ENCODE assay signal across 25 cellular contexts in the genomic region with DNA sequence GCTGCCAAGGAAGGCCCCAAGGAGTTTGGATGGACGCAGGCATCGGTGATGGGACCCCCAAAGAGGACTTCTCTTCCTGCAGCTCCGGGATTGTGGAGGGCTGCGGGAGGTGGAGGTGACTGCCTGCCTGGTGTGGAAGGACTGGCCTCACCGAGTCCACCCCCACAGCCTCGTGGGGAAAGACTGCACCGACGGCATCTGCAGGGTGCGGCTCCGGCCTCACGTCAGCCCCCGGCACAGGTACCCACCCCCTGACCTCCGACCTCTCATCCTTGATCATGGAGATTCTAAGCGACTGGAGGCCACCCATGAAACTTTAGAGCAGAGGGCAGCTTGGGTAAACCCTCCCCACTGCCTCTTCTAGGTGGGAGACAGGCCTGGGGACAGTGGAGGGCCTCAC. TPM values are rescaled to one million over a fixed set of nuclear protein-coding genes. Genes with fewer than 3 reads are reported as not detected.
DNase-seq lines count a peak whose midpoint lies in the region; ATAC-seq, FAIRE-seq and TF ChIP-seq lines count a peak whose summit lies in the region.
"Had no signal": no experiment of that assay in that cellular context is flagged by ENCODE, and none has a peak within 500 bp of the region (broad histone marks: within the 10 kb centered on the region; RNA-seq: fewer than 3 reads in every experiment).

No MANE protein-coding gene starts in this region.

- peak; percentile 46; the same call in 1 of the 2 replicates for TF ChIP-seq POLR2A in GM12878 (IDR thresholded peaks at IDR 0.05; ENCODE audit: low read depth, low read length)

- no peaks in the 10 kb centered on the region for H4K20me1 ChIP-seq in GM12878 (ENCODE audit: control insufficient read depth, insufficient read depth)

- H3K14ac ChIP-seq in neuronal stem cell (ENCODE audit: low read length) = peak overlapping the region; percentile 38

- no peak overlapping the region for H2BK15ac ChIP-seq in neuronal stem cell (ENCODE audit: low read length)

- no peak for ATAC-seq in GM12878
- ATAC-seq in lower lobe of right lung = peak; percentile 12 to 34
- ATAC-seq in heart right ventricle = no peak
- ATAC-seq: HepG2 had no signal

- no peak overlapping the region for H3K18ac ChIP-seq in neuronal stem cell (ENCODE audit: low read length)

- peaks cover 8% of the 10 kb centered on the region for H3K4me1 ChIP-seq in GM12878 (ENCODE audit: control insufficient read depth, insufficient read depth, low read length)
- no peaks in the 10 kb centered on the region for H3K4me1 ChIP-seq in lower lobe of right lung
- no peaks in the 10 kb centered on the region for H3K4me1 ChIP-seq in neuronal stem cell (ENCODE audit: control insufficient read depth in 2 of 2, insufficient read depth in 1 of 2, low read depth in 1 of 2, low read length in 2 of 2)
- H3K4me1 ChIP-seq in heart right ventricle = peaks cover 0 to 5% (median 3%) of the 10 kb centered on the region in 9 donors

- no peak overlapping the region for H3K4me3 ChIP-seq in H7 (ENCODE audit: insufficient read depth, low read depth, low read length)
- no peak overlapping the region for H3K4me3 ChIP-seq in GM12878
- no peak overlapping the region for H3K4me3 ChIP-seq in lower lobe of right lung
- H3K4me3 ChIP-seq in neuronal stem cell (ENCODE audit: low read length in 2 of 2) = no peak overlapping the region
- H3K4me3 ChIP-seq in heart right ventricle = no peak overlapping the region
- H3K4me3 ChIP-seq: SK-N-MC had no signal

- WGBS in GM12878 (ENCODE audit: insufficient coverage, insufficient replicate concordance, low lambda C conversion rate, missing lambda C conversion rate) = 97% methylated on average over 14 of the region's 14 CpGs
- WGBS in neuronal stem cell (ENCODE audit: extremely low coverage in 2 of 2, insufficient read length in 2 of 2, insufficient replicate concordance in 1 of 2), 2 donors = no CpG with 5 or more reads among the region's 14 CpGs
- 87 to 89% methylated on average over 14 of the region's 14 CpGs for WGBS in heart right ventricle, 2 donors

- no peaks in the 10 kb centered on the region for H3K79me2 ChIP-seq in GM12878 (ENCODE audit: control insufficient read depth, insufficient read depth, low read length)

- H4K91ac ChIP-seq in neuronal stem cell (ENCODE audit: low read depth, low read length, poor library complexity) = no peak overlapping the region

- TF ChIP-seq CTCF in GM12878 (IDR thresholded peaks at IDR 0.05 in 2 of 3, conservative IDR thresholded peaks at IDR 0.05 in 1 of 3; ENCODE audit: control insufficient read depth in 2 of 3, extremely low read depth in 1 of 3, insufficient read depth in 1 of 3, low read depth in 3 of 3, low read length in 3 of 3) (no peak), lower lobe of right lung (IDR thresholded peaks at IDR 0.05) (no peak), heart right ventricle (IDR thresholded peaks at IDR 0.05) (no peak)

- H2BK5ac ChIP-seq in neuronal stem cell (ENCODE audit: low read length) = no peak overlapping the region

- RAD21 ChIA-PET in GM12878 (lab: Charles Lee; ENCODE audit: unreplicated experiment) = no interaction called here

- no peaks in the 10 kb centered on the region for H3K79me1 ChIP-seq in neuronal stem cell (ENCODE audit: low read depth, low read length)

- H3K9me3 ChIP-seq in GM12878 (replicated peaks; ENCODE audit: control insufficient read depth, insufficient read depth, low read length) = no peaks in the 10 kb centered on the region
- H3K9me3 ChIP-seq in lower lobe of right lung = no peaks in the 10 kb centered on the region
- H3K9me3 ChIP-seq in neuronal stem cell (replicated peaks in 1 of 2; ENCODE audit: control insufficient read depth in 2 of 2, insufficient read depth in 1 of 2, low read depth in 1 of 2, low read length in 2 of 2) = no peaks in the 10 kb centered on the region
- H3K9me3 ChIP-seq in heart right ventricle = no peaks in the 10 kb centered on the region

- H3K36me3 ChIP-seq in H7 (replicated peaks; ENCODE audit: control insufficient read depth, insufficient read depth, low read length) (no peaks in the 10 kb centered on the region; the same call in 1 of the 2 replicates), GM12878 (ENCODE audit: control insufficient read depth in 2 of 2, insufficient read depth in 2 of 2, low read length in 1 of 2) (peaks cover 3 to 8% of the 10 kb centered on the region in 2 experiments; a peak in 3 of 4 replicates), lower lobe of right lung (peaks cover 33% of the 10 kb centered on the region), neuronal stem cell (replicated peaks in 1 of 2; ENCODE audit: control insufficient read depth in 2 of 2, insufficient read depth in 2 of 2, low read length in 2 of 2) (no peaks in the 10 kb centered on the region), heart right ventricle (peaks cover 0 to 86% (median 0%) of the 10 kb centered on the region in 9 donors)

- no peak overlapping the region for H2AFZ ChIP-seq in GM12878 (ENCODE audit: control insufficient read depth, low read depth, low read length)
- no peak overlapping the region for H2AFZ ChIP-seq in neuronal stem cell (ENCODE audit: low read length)

- H3K27ac ChIP-seq in GM12878 (ENCODE audit: control insufficient read depth, insufficient read depth) = no peak overlapping the region
- no peak overlapping the region for H3K27ac ChIP-seq in lower lobe of right lung
- H3K27ac ChIP-seq in neuronal stem cell (replicated peaks; ENCODE audit: low read length) = no peak overlapping the region
- H3K27ac ChIP-seq in heart right ventricle = no peak overlapping the region
- H3K27ac ChIP-seq: SK-N-MC had no signal

- no peak overlapping the region for H3K4me2 ChIP-seq in GM12878 (ENCODE audit: control insufficient read depth, insufficient read depth)
- no peak overlapping the region for H3K4me2 ChIP-seq in neuronal stem cell (ENCODE audit: insufficient read depth, low read length, poor library complexity, severe bottlenecking)

- H3K27me3 ChIP-seq in H7 (ENCODE audit: control insufficient read depth, insufficient read depth, low read length) (no peaks in the 10 kb centered on the region), GM12878 (replicated peaks in 1 of 2; ENCODE audit: control insufficient read depth in 2 of 2, insufficient read depth in 2 of 2, low read length in 1 of 2) (no peaks in the 10 kb centered on the region), lower lobe of right lung (ENCODE audit: low read depth) (no peaks in the 10 kb centered on the region), neuronal stem cell (ENCODE audit: control insufficient read depth in 3 of 3, insufficient read depth in 3 of 3, low read depth in 1 of 3, low read length in 3 of 3) (no peaks in the 10 kb centered on the region), heart right ventricle (no peaks in the 10 kb centered on the region)

- SMC1A ChIA-PET in GM12878 (lab: Charles Lee; ENCODE audit: uncharacterized antibody, unreplicated experiment) = interaction anchor here (0.8 kb wide), 1 partner anchor 23 kb away, joined by 3 read pairs; no protein-coding TSS in a partner anchor

- no peak overlapping the region for H4K8ac ChIP-seq in neuronal stem cell (ENCODE audit: low read depth, low read length)

- no peak overlapping the region for H2AK5ac ChIP-seq in neuronal stem cell (ENCODE audit: low read depth, low read length)

- CTCF ChIA-PET in GM12878 (lab: Yijun Ruan, JAX) = no interaction called here

- POLR2A ChIA-PET in GM12878 (lab: Charles Lee) = no interaction called here

- no peak overlapping the region for H3K4ac ChIP-seq in neuronal stem cell (ENCODE audit: low read length)

- FAIRE-seq in GM12878 (lab: Jason Lieb, UNC) = no peak
- FAIRE-seq: HepG2, RCC 7860 had no signal

- H2BK12ac ChIP-seq in neuronal stem cell (ENCODE audit: low read length) = no peak overlapping the region

- TF ChIP-seq RAD21 in GM12878 (IDR thresholded peaks at IDR 0.05; ENCODE audit: insufficient read depth, low read depth, low read length) = no peak

- H3K9ac ChIP-seq in GM12878 (ENCODE audit: control insufficient read depth, insufficient read depth, low read length) = no peak overlapping the region
- H3K9ac ChIP-seq in neuronal stem cell (ENCODE audit: low read depth, low read length, poor library complexity) = no peak overlapping the region

- no peak overlapping the region for H2BK120ac ChIP-seq in neuronal stem cell (ENCODE audit: low read depth, low read length)

- no peak for TF ChIP-seq EP300 in GM12878 (IDR thresholded peaks at IDR 0.05; ENCODE audit: borderline replicate concordance in 1 of 2, control insufficient read depth in 1 of 2, low read depth in 2 of 2, low read length in 2 of 2)

- in situ Hi-C loops in GM12878 (cut with MboI) = no loop called here

- intact Hi-C loops in GM12878 (cut with micrococcal nuclease; ENCODE audit: unreplicated experiment) = no loop called here
- intact Hi-C loops in lower lobe of right lung (cut with DNase I) = no loop called here
- intact Hi-C loops in heart right ventricle (cut with DNase I) = no loop called here

- H3K23ac ChIP-seq in neuronal stem cell (ENCODE audit: low read depth, low read length, poor library complexity) = peak overlapping the region; percentile 65

- no TSS peak for BruUV-seq in GM12878 (replicated peaks; lab: Mats Ljungman, UMichigan)

- DNase-seq in H7 = peak; percentile 48
- no peak for DNase-seq in GM12878 (ENCODE audit: low read depth, low spot score)
- DNase-seq in lower lobe of right lung = no peak
- no peak for DNase-seq in neuronal stem cell (ENCODE audit: low spot score)
- DNase-seq in NCI-H2227 treated with DMSO at 0.1 percent for 48 hours (lab: John Stamatoyannopoulos, UW) = no peak
- DNase-seq in NCI-H1694 (lab: John Stamatoyannopoulos, UW) = no peak
- DNase-seq in NCI-H345 (lab: John Stamatoyannopoulos, UW) = no peak
- DNase-seq in heart right ventricle = no peak
- DNase-seq: C1 segment of cervical spinal cord; CD8-positive, alpha-beta memory T cell; DMS79 treated with DMSO at 0.1 percent for 48 hours; GF-D8; H9; KBM-7; NCI-H1105 treated with DMSO at 0.1 percent for 48 hours; NCI-H146; NCI-H2029 treated with DMSO at 0.1 percent for 48 hours; NCI-H524; NCI-H774; SIG-M5 had no signal

RNA-seq across cellular contexts. Expression of a gene that starts 16.9 kb away (rescaled TPM):
- total RNA-seq in H7 (2014; rRNA removed; shearing (Covaris generic)) = 31.4 and 35.2 TPM in 2 replicates
- total RNA-seq in GM12878 (2013; cell fraction: nucleolus; rRNA removed) = 116 and 141 TPM in 2 replicates
- total RNA-seq in GM12878 (2014; rRNA removed) = 28.5 and 28.9 TPM in 2 replicates
- total RNA-seq in GM12878 (2014; rRNA removed; fragmentation: Illumina TruSeq; extraction: Trizol) = 31.9 and 33.6 TPM in 2 replicates
- 66.7 and 75.8 TPM in 2 replicates for total RNA-seq in GM12878 (2021)
- 32.0 TPM for polyA plus RNA-seq in GM12878 (2011; ENCODE audit: low read depth)
- polyA plus RNA-seq in GM12878 (2011; rRNA removed) = 24.6 and 40.4 TPM in 2 replicates
- 19.2 and 19.5 TPM in 2 replicates for polyA plus RNA-seq in GM12878 (2011; cell fraction: cytosol; rRNA removed)
- polyA plus RNA-seq in GM12878 (2011; cell fraction: nucleus; rRNA removed) = 208 and 258 TPM in 2 replicates
- 58.3 and 93.7 TPM in 2 replicates for polyA plus RNA-seq in GM12878 (2012)
- polyA plus RNA-seq in GM12878 (2014; fragmentation: Illumina TruSeq; extraction: Trizol) = 20.2 and 37.2 TPM in 2 replicates
- 1 to 10 TPM in 1 of 2 experiments, under 1 TPM in 1; 0.68 to 2.3 TPM for polyA plus RNA-seq in GM12878 (2014; fragmentation: Nextera tagmentation; extraction: Ambion mirVana)
- 62.5 and 80.2 TPM in 2 replicates for polyA plus RNA-seq in GM12878 (2014; rRNA removed)
- 10 to 100 TPM; 18.5 to 23.6 TPM for polyA plus RNA-seq in GM12878 (2016; fragmentation: Nextera tagmentation; extraction: Ambion mirVana)
- 23.8 and 26.4 TPM in 2 replicates for polyA minus RNA-seq in GM12878 (2011; rRNA and poly(A)+ RNA removed)
- polyA minus RNA-seq in GM12878 (2011; cell fraction: cytosol; rRNA and poly(A)+ RNA removed) = 7.9 and 9.6 TPM in 2 replicates
- 20.9 and 53.9 TPM in 2 replicates for polyA minus RNA-seq in GM12878 (2011; cell fraction: nucleus; rRNA and poly(A)+ RNA removed)
- total RNA-seq in lower lobe of right lung = 71.7 TPM
- 37.0 TPM for polyA plus RNA-seq in neuronal stem cell (2013, experiment 1 of 2)
- polyA plus RNA-seq in neuronal stem cell (2013, experiment 2 of 2) = 35.8 TPM
- total RNA-seq in heart right ventricle = 10 to 100 TPM; 24.0 to 50.4 (median 30.0) TPM
- 100 to 1,000 TPM in 1 of 2 donors, 10 to 100 TPM in 1; 26.9 to 142 TPM for polyA plus RNA-seq in heart right ventricle

RNA-seq across cellular contexts. Expression of a gene that starts 20.7 kb away (rescaled TPM):
- total RNA-seq in H7 (2014; rRNA removed; shearing (Covaris generic)) = 2.7 and 4.1 TPM in 2 replicates
- 26.2 and 27.0 TPM in 2 replicates for total RNA-seq in GM12878 (2013; cell fraction: nucleolus; rRNA removed)
- total RNA-seq in GM12878 (2014; rRNA removed) (14.6 and 22.8 TPM in 2 replicates), GM12878 (2014; rRNA removed; fragmentation: Illumina TruSeq; extraction: Trizol) (8.4 and 9.1 TPM in 2 replicates), GM12878 (2021) (43.4 and 43.8 TPM in 2 replicates), lower lobe of right lung (12.2 TPM), heart right ventricle (10 to 100 TPM in 1 of 10 donors, 1 to 10 TPM in 9; 1.3 to 19.3 (median 5.5) TPM)
- polyA plus RNA-seq in GM12878 (2011; ENCODE audit: low read depth) = 7.3 TPM
- polyA plus RNA-seq in GM12878 (2011; rRNA removed) (9.9 and 20.6 TPM in 2 replicates), GM12878 (2014; fragmentation: Illumina TruSeq; extraction: Trizol) (3.6 and 5.6 TPM in 2 replicates), GM12878 (2014; fragmentation: Nextera tagmentation; extraction: Ambion mirVana) (1 to 10 TPM in 1 of 2 experiments, under 1 TPM in 1; 0.66 to 3.2 TPM), GM12878 (2014; rRNA removed) (27.9 and 38.9 TPM in 2 replicates), GM12878 (2016; fragmentation: Nextera tagmentation; extraction: Ambion mirVana) (10 to 100 TPM; 11.1 to 14.5 TPM), heart right ventricle (10 to 100 TPM in 1 of 2 donors, 1 to 10 TPM in 1; 1.4 to 13.0 TPM)
- polyA plus RNA-seq in GM12878 (2011; cell fraction: cytosol; rRNA removed) = 34.4 and 43.0 TPM in 2 replicates
- polyA plus RNA-seq in GM12878 (2011; cell fraction: nucleus; rRNA removed) = 42.0 and 52.3 TPM in 2 replicates
- polyA plus RNA-seq in GM12878 (2012) = 27.3 and 32.8 TPM in 2 replicates
- 27.9 and 45.2 TPM in 2 replicates for polyA minus RNA-seq in GM12878 (2011; rRNA and poly(A)+ RNA removed)
- 30.0 and 34.2 TPM in 2 replicates for polyA minus RNA-seq in GM12878 (2011; cell fraction: cytosol; rRNA and poly(A)+ RNA removed)
- polyA minus RNA-seq in GM12878 (2011; cell fraction: nucleus; rRNA and poly(A)+ RNA removed) = 9.7 and 20.9 TPM in 2 replicates
- 7.2 TPM for polyA plus RNA-seq in neuronal stem cell (2013, experiment 1 of 2)
- polyA plus RNA-seq in neuronal stem cell (2013, experiment 2 of 2) = 7.2 TPM

RNA-seq across cellular contexts. Expression of a gene that starts 54.3 kb away (rescaled TPM):
- total RNA-seq in H7 (2014; rRNA removed; shearing (Covaris generic)) = 2.6 and 4.2 TPM in 2 replicates
- total RNA-seq in GM12878 (2013; cell fraction: nucleolus; rRNA removed) = 5.5 and 7.7 TPM in 2 replicates
- total RNA-seq in GM12878 (2014; rRNA removed) = 2.0 and 3.5 TPM in 2 replicates
- 0.83 and 0.98 TPM in 2 replicates for total RNA-seq in GM12878 (2014; rRNA removed; fragmentation: Illumina TruSeq; extraction: Trizol)
- total RNA-seq in GM12878 (2021) = 21.3 and 23.5 TPM in 2 replicates
- 3.8 TPM for polyA plus RNA-seq in GM12878 (2011; ENCODE audit: low read depth)
- 0.24 and 0.92 TPM in 2 replicates for polyA plus RNA-seq in GM12878 (2011; rRNA removed)
- polyA plus RNA-seq in GM12878 (2011; cell fraction: cytosol; rRNA removed) = 2.8 and 2.9 TPM in 2 replicates
- 8.0 and 12.0 TPM in 2 replicates for polyA plus RNA-seq in GM12878 (2011; cell fraction: nucleus; rRNA removed)
- 12.1 and 14.3 TPM in 2 replicates for polyA plus RNA-seq in GM12878 (2012)
- polyA plus RNA-seq in GM12878 (2014; fragmentation: Illumina TruSeq; extraction: Trizol) = 0.53 TPM in 1 of 2 replicates, not detected in the other
- under 1 TPM in 1 of 2 experiments, not detected in 1; 0.44 TPM for polyA plus RNA-seq in GM12878 (2014; fragmentation: Nextera tagmentation; extraction: Ambion mirVana)
- 7.5 and 11.8 TPM in 2 replicates for polyA plus RNA-seq in GM12878 (2014; rRNA removed)
- 10 to 100 TPM; 21.9 to 23.6 TPM for polyA plus RNA-seq in GM12878 (2016; fragmentation: Nextera tagmentation; extraction: Ambion mirVana)
- polyA minus RNA-seq in GM12878 (2011; rRNA and poly(A)+ RNA removed) = 0.66 and 4.7 TPM in 2 replicates
- polyA minus RNA-seq in GM12878 (2011; cell fraction: cytosol; rRNA and poly(A)+ RNA removed) = 7.4 and 9.8 TPM in 2 replicates
- polyA minus RNA-seq in GM12878 (2011; cell fraction: nucleus; rRNA and poly(A)+ RNA removed) = 3.3 and 9.2 TPM in 2 replicates
- 1.7 TPM for total RNA-seq in lower lobe of right lung
- polyA plus RNA-seq in neuronal stem cell (2013, experiment 1 of 2) = 1.2 TPM
- 1.0 TPM for polyA plus RNA-seq in neuronal stem cell (2013, experiment 2 of 2)
- under 1 TPM in 5 of 10 donors, not detected in 5; 0.15 to 0.29 (median 0.21) TPM for total RNA-seq in heart right ventricle
- under 1 TPM; 0.22 to 0.95 TPM for polyA plus RNA-seq in heart right ventricle
- total RNA-seq: HT1080, LHCN-M2 had no signal

RNA-seq across cellular contexts. Expression of a gene that starts 57.1 kb away (rescaled TPM):
- total RNA-seq in H7 (2014; rRNA removed; shearing (Covaris generic)) = 72.2 and 77.0 TPM in 2 replicates
- total RNA-seq in GM12878 (2013; cell fraction: nucleolus; rRNA removed) = 29.8 and 32.3 TPM in 2 replicates
- 36.9 and 44.8 TPM in 2 replicates for total RNA-seq in GM12878 (2014; rRNA removed)
- 25.2 and 26.5 TPM in 2 replicates for total RNA-seq in GM12878 (2014; rRNA removed; fragmentation: Illumina TruSeq; extraction: Trizol)
- total RNA-seq in GM12878 (2021) = 42.4 and 45.0 TPM in 2 replicates
- polyA plus RNA-seq in GM12878 (2011; ENCODE audit: low read depth) = 50.7 TPM
- polyA plus RNA-seq in GM12878 (2011; rRNA removed) = 27.5 and 43.3 TPM in 2 replicates
- 75.3 and 80.0 TPM in 2 replicates for polyA plus RNA-seq in GM12878 (2011; cell fraction: cytosol; rRNA removed)
- 104 and 138 TPM in 2 replicates for polyA plus RNA-seq in GM12878 (2011; cell fraction: nucleus; rRNA removed)
- polyA plus RNA-seq in GM12878 (2012) = 42.3 and 52.6 TPM in 2 replicates
- 11.7 and 21.1 TPM in 2 replicates for polyA plus RNA-seq in GM12878 (2014; fragmentation: Illumina TruSeq; extraction: Trizol)
- polyA plus RNA-seq in GM12878 (2014; fragmentation: Nextera tagmentation; extraction: Ambion mirVana) = 10 to 100 TPM; 51.6 to 55.3 TPM
- polyA plus RNA-seq in GM12878 (2014; rRNA removed) = 43.9 and 48.5 TPM in 2 replicates
- polyA plus RNA-seq in GM12878 (2016; fragmentation: Nextera tagmentation; extraction: Ambion mirVana) = 10 to 100 TPM; 75.5 to 76.7 TPM
- 12.9 and 37.6 TPM in 2 replicates for polyA minus RNA-seq in GM12878 (2011; rRNA and poly(A)+ RNA removed)
- polyA minus RNA-seq in GM12878 (2011; cell fraction: cytosol; rRNA and poly(A)+ RNA removed) = 13.3 and 22.1 TPM in 2 replicates
- 12.8 and 21.5 TPM in 2 replicates for polyA minus RNA-seq in GM12878 (2011; cell fraction: nucleus; rRNA and poly(A)+ RNA removed)
- 16.1 TPM for total RNA-seq in lower lobe of right lung
- polyA plus RNA-seq in neuronal stem cell (2013, experiment 1 of 2) = 19.2 TPM
- 18.7 TPM for polyA plus RNA-seq in neuronal stem cell (2013, experiment 2 of 2)
- total RNA-seq in heart right ventricle = 10 to 100 TPM; 10.7 to 23.5 (median 13.0) TPM
- polyA plus RNA-seq in heart right ventricle = 10 to 100 TPM; 25.9 to 38.2 TPM

Comparison
In these comparisons a context has a peak if more than half of its experiments do, and no peak if none do; other contexts are left out.
1. ATAC-seq: peak in lower lobe of right lung (2 of 2); none in GM12878 (single experiment) and heart right ventricle (0 of 8).